In genomic region chr19:55605207-55605636, GRCh38 we compare ENCODE assay signal across 8 cellular contexts. TPM values are rescaled to one million over a fixed set of nuclear protein-coding genes. Genes with fewer than 3 reads are reported as not detected.
DNase-seq lines count a peak whose midpoint lies in the region; ATAC-seq and TF ChIP-seq lines count a peak whose summit lies in the region.

No MANE protein-coding gene starts in this region.

- peak; percentile 14 for TF ChIP-seq POLR2A in GM18505 (IDR thresholded peaks at IDR 0.05; ENCODE audit: borderline replicate concordance, extremely low read depth, insufficient read depth, insufficient read length)

- peaks cover 38% of the 10 kb centered on the region for H3K4me1 Mint-ChIP-seq in T-helper 2 cell treated with Interferon-gamma antibody and Interleukin-4, amounts not matched to agents 5 μg/mL and 100 μg/mL, for 36 hours (ENCODE audit: low read depth)

- DNase-seq in NCI-H1930 (lab: John Stamatoyannopoulos, UW) (peak; percentile 99 to 100), anterior cingulate cortex (lab: John Stamatoyannopoulos, UW) (peak; percentile 60 to 98 (median 94)), hepatic stellate cell (ENCODE audit: low spot score) (peak; percentile 98), renal cortical epithelial cell (ENCODE audit: low read depth) (peak; percentile 90), aorta (peak; percentile 99 to 100)
- DNase-seq in T-helper 2 cell treated with Interferon-gamma antibody and Interleukin-4, amounts not matched to agents 5 μg/mL and 100 μg/mL, for 36 hours (ENCODE audit: low spot score) = peak; percentile 100

- no peaks in the 10 kb centered on the region for H3K9me3 Mint-ChIP-seq in T-helper 2 cell treated with Interferon-gamma antibody and Interleukin-4, amounts not matched to agents 5 μg/mL and 100 μg/mL, for 36 hours

- peak overlapping the region; percentile 95 for H3K27ac Mint-ChIP-seq in T-helper 2 cell treated with Interferon-gamma antibody and Interleukin-4, amounts not matched to agents 5 μg/mL and 100 μg/mL, for 36 hours

- peaks cover 30% of the 10 kb centered on the region for H3K36me3 Mint-ChIP-seq in T-helper 2 cell treated with Interferon-gamma antibody and Interleukin-4, amounts not matched to agents 5 μg/mL and 100 μg/mL, for 36 hours (ENCODE audit: low read depth)

- ATAC-seq in GM18505 (IDR thresholded peaks at IDR 0.05; ENCODE audit: unreplicated experiment) (peak; percentile 67), HG02973 (IDR thresholded peaks at IDR 0.05; ENCODE audit: unreplicated experiment) (peak; percentile 55), aorta (ENCODE audit: low FRiP score) (peak; percentile 91)

- H3K4me1 ChIP-seq in aorta (ENCODE audit: control insufficient read depth in 1 of 2, insufficient read depth in 2 of 2, low read length in 2 of 2) = no peaks in the 10 kb centered on the region

- peak overlapping the region in 1 of 2 donors; percentile 77 for H3K27ac ChIP-seq in aorta (ENCODE audit: low read depth in 1 of 2, low read length in 2 of 2)

- no peaks in the 10 kb centered on the region for H3K9me3 ChIP-seq in aorta (ENCODE audit: control insufficient read depth, low read length)

- H3K36me3 ChIP-seq in aorta (ENCODE audit: control insufficient read depth in 1 of 2, insufficient read depth in 2 of 2, low read length in 1 of 2) = peaks cover 0 to 1% of the 10 kb centered on the region in 2 donors

- no peaks in the 10 kb centered on the region for H3K27me3 ChIP-seq in aorta (ENCODE audit: control insufficient read depth in 1 of 2, insufficient read depth in 2 of 2, low read length in 1 of 2)

- WGBS in aorta, 2 donors = 1% methylated on average over 29 to 43 of the region's 43 CpGs

- H3K27me3 Mint-ChIP-seq in T-helper 2 cell treated with Interferon-gamma antibody and Interleukin-4, amounts not matched to agents 5 μg/mL and 100 μg/mL, for 36 hours (ENCODE audit: low read depth) = no peaks in the 10 kb centered on the region

- H3K4me3 ChIP-seq in aorta (ENCODE audit: low read length in 2 of 2) = peak overlapping the region; percentile 69 to 81

- intact Hi-C loops in aorta (cut with DNase I) = loop anchor here in 1 of 2 donors (5.0 kb wide), 1 partner anchor 88 kb away; no protein-coding TSS in a partner anchor

- H3K4me3 Mint-ChIP-seq in T-helper 2 cell treated with Interferon-gamma antibody and Interleukin-4, amounts not matched to agents 5 μg/mL and 100 μg/mL, for 36 hours = peak overlapping the region; percentile 83

RNA-seq across cellular contexts. Expression of gene ZNF865, which starts 0.2 kb away (rescaled TPM):
- total RNA-seq in renal cortical epithelial cell = 1.0 and 5.8 TPM in 2 replicates
- 10 to 100 TPM; 13.4 to 16.4 TPM for total RNA-seq in aorta
- polyA plus RNA-seq in aorta = 1 to 10 TPM; 1.1 to 5.7 TPM

RNA-seq across cellular contexts. Expression of gene ZNF524, which starts 5.1 kb away (rescaled TPM):
- total RNA-seq in renal cortical epithelial cell (8.3 and 9.3 TPM in 2 replicates), aorta (10 to 100 TPM; 13.2 to 17.3 TPM)
- 10 to 100 TPM; 13.4 to 38.8 TPM for polyA plus RNA-seq in aorta

RNA-seq across cellular contexts. Expression of gene FIZ1, which starts 5.9 kb away (rescaled TPM):
- total RNA-seq in renal cortical epithelial cell = 4.2 and 7.4 TPM in 2 replicates
- 10 to 100 TPM; 12.7 to 13.2 TPM for total RNA-seq in aorta
- polyA plus RNA-seq in aorta = 10 to 100 TPM in 1 of 2 donors, 1 to 10 TPM in 1; 2.8 to 12.6 TPM

RNA-seq across cellular contexts. Expression of gene ZNF784, which starts 19.1 kb away (rescaled TPM):
- total RNA-seq in renal cortical epithelial cell = 3.5 and 7.0 TPM in 2 replicates
- total RNA-seq in aorta = 1 to 10 TPM; 5.1 to 5.3 TPM
- 10 to 100 TPM in 1 of 2 donors, 1 to 10 TPM in 1; 4.8 to 27.2 TPM for polyA plus RNA-seq in aorta

RNA-seq across cellular contexts. Expression of gene ZNF579, which starts 24.6 kb away (rescaled TPM):
- total RNA-seq in renal cortical epithelial cell (3.1 and 12.4 TPM in 2 replicates), aorta (10 to 100 TPM; 12.9 to 13.1 TPM)
- 10 to 100 TPM in 1 of 2 donors, under 1 TPM in 1; 0.63 to 12.6 TPM for polyA plus RNA-seq in aorta
